8 cellular contexts compared by ENCODE assay signal in the genomic region with DNA sequence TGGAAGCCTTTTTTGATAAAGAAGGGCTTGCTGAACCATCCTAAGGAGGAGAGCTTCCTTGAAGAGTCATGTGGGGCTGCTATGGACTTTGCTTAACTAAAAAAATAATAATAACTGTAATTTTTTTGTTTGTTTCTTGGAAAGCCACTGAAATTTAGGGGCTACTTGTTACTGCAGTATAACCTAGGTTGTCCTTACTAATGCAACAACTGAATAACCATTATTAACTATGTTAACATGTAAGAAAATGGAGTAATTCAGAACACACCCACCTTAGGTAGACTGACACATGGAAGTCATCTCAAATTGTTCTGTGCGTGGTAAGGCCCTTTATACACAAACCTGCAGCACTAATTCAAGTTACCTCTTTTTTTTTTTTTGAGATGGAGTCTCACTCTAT.
"Had no signal": no experiment of that assay in that cellular context is flagged by ENCODE, and none has a peak within 500 bp of the region (broad histone marks: within the 10 kb centered on the region; RNA-seq: fewer than 3 reads in every experiment).

No MANE protein-coding gene starts in this region.

- H3K4me3 ChIP-seq: GM12878 had no signal

- DNase-seq: GDM1, GF-D8 had no signal

- ATAC-seq: GM12878 had no signal

- FAIRE-seq: G401.6, GM12891, GM12892, GM18507, GM19239 had no signal
